In the genomic region with DNA sequence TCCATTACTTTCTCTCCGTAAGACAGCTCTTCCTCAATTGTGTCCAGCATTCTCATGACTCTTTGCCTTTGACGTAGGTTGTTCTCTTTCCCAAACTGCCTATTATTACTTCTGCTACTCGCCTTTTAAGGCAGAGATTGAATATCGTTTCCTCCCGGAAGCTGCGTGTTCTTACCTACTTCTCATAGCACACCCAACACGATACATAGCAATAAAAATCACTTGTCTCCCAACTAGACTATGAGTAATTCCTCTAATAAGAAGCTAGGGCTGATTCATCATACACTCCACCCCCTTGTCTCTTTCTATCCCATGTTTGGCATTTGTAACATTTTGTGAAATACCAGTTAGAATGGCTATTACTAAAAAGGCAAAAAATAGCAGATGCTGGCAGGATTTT, we compare ENCODE assay signal across 17 cellular contexts. TPM values are rescaled to one million over a fixed set of nuclear protein-coding genes. Genes with fewer than 3 reads are reported as not detected.
A peak's percentile ranks its signal among the peaks of the same experiment; 100 is the strongest.
DNase-seq lines count a peak whose midpoint lies in the region; ATAC-seq, FAIRE-seq and TF ChIP-seq lines count a peak whose summit lies in the region.
"Had no signal": no experiment of that assay in that cellular context is flagged by ENCODE, and none has a peak within 500 bp of the region (broad histone marks: within the 10 kb centered on the region; RNA-seq: fewer than 3 reads in every experiment).

No MANE protein-coding gene starts in this region.

- peak; percentile 48 for FAIRE-seq in H54 (lab: Jason Lieb, UNC)

- H3K9me3 ChIP-seq in adipocyte (ENCODE audit: control insufficient read depth, low read length) (no peaks in the 10 kb centered on the region), thoracic aorta (no peaks in the 10 kb centered on the region), HAP-1 (no peaks in the 10 kb centered on the region)
- H3K9me3 ChIP-seq: esophagus muscularis mucosa, sigmoid colon had no signal

- no peak overlapping the region for H3K9ac ChIP-seq in adipocyte (ENCODE audit: low read length)

- TF ChIP-seq POLR2A in H54 (IDR thresholded peaks at IDR 0.05; ENCODE audit: low read depth, low read length) = no peak

- in situ Hi-C loops in HAP-1 (cut with MboI; ENCODE audit: low sequenced_read_pairs) = no loop called here

- DNase-seq in H54 (ENCODE audit: insufficient read length, low spot score) (no peak), adipocyte (ENCODE audit: low read depth) (peak; percentile 68), fibroblast of villous mesenchyme (ENCODE audit: low read depth) (peak; percentile 42), thoracic aorta (ENCODE audit: low spot score) (no peak), HAP-1 (ENCODE audit: low spot score in 2 of 2) (no peak), Ammon's horn (ENCODE audit: low spot score) (no peak)
- DNase-seq: activated CD4-positive, alpha-beta memory T cell treated with anti-CD3 and anti-CD28 coated beads for 36 hours; activated effector memory CD4-positive, alpha-beta T cell treated with anti-CD3 and anti-CD28 coated beads, Interleukin-2, amount 50 U/mL, for 16 hours; immature natural killer cell; naive B cell; NCI-H1092; NCI-H446; sigmoid colon; substantia nigra had no signal

- no peaks in the 10 kb centered on the region for H3K27me3 ChIP-seq in adipocyte (replicated peaks; ENCODE audit: control insufficient read depth, insufficient read depth, low read length)
- H3K27me3 ChIP-seq in thoracic aorta (replicated peaks; ENCODE audit: insufficient read depth) = no peaks in the 10 kb centered on the region
- no peaks in the 10 kb centered on the region for H3K27me3 ChIP-seq in HAP-1 (ENCODE audit: low read depth)
- H3K27me3 ChIP-seq: cardiac muscle cell, esophagus muscularis mucosa, sigmoid colon had no signal

- no peaks in the 10 kb centered on the region for H3K36me3 ChIP-seq in adipocyte (ENCODE audit: control insufficient read depth, insufficient read depth, low read length, severe bottlenecking)
- no peaks in the 10 kb centered on the region for H3K36me3 ChIP-seq in thoracic aorta
- no peaks in the 10 kb centered on the region for H3K36me3 ChIP-seq in HAP-1 (replicated peaks)
- H3K36me3 ChIP-seq: cardiac muscle cell, esophagus muscularis mucosa, sigmoid colon had no signal

- H3K4me1 ChIP-seq in adipocyte (ENCODE audit: control insufficient read depth, insufficient read depth, low read length) (peaks cover 14% of the 10 kb centered on the region), thoracic aorta (ENCODE audit: control insufficient read depth in 1 of 2, low read depth in 2 of 2) (no peaks in the 10 kb centered on the region), HAP-1 (no peaks in the 10 kb centered on the region)
- H3K4me1 ChIP-seq: esophagus muscularis mucosa, sigmoid colon had no signal

- TF ChIP-seq CTCF in fibroblast of villous mesenchyme (IDR thresholded peaks at IDR 0.05; ENCODE audit: insufficient read depth, low read depth, low read length) = no peak
- TF ChIP-seq CTCF in thoracic aorta (IDR thresholded peaks at IDR 0.05) = no peak

- no peak overlapping the region for H3K27ac ChIP-seq in thoracic aorta
- H3K27ac ChIP-seq: cardiac muscle cell, esophagus muscularis mucosa, sigmoid colon had no signal

- H3K4me3 ChIP-seq in adipocyte (ENCODE audit: low read length) (no peak overlapping the region), fibroblast of villous mesenchyme (ENCODE audit: low read depth, low read length) (no peak overlapping the region), thoracic aorta (no peak overlapping the region), HAP-1 (no peak overlapping the region)
- H3K4me3 ChIP-seq: cardiac muscle cell, esophagus muscularis mucosa, sigmoid colon had no signal

- ATAC-seq in thoracic aorta (ENCODE audit: insufficient number of reproducible peaks, low FRiP score, low read depth) (peak; percentile 60), GM18909 (IDR thresholded peaks at IDR 0.05; ENCODE audit: poor library complexity, unreplicated experiment) (no peak)

RNA-seq across cellular contexts. Expression of a gene that starts 55.8 kb away (rescaled TPM):
- 98.9 and 180 TPM in 2 replicates for total RNA-seq in fibroblast of villous mesenchyme
- 100 to 1,000 TPM in 1 of 2 donors, 10 to 100 TPM in 1; 47.4 to 116 TPM for total RNA-seq in thoracic aorta

Comparison
In these comparisons a context has a peak if more than half of its experiments do, and no peak if none do; other contexts are left out.
1. DNase-seq: peak in adipocyte (single experiment) and fibroblast of villous mesenchyme (single experiment); none in H54 (single experiment), thoracic aorta (single experiment), HAP-1 (0 of 2) and Ammon's horn (single experiment).